Comparison of ENCODE assay signal across 8 cellular contexts in the genomic region with DNA sequence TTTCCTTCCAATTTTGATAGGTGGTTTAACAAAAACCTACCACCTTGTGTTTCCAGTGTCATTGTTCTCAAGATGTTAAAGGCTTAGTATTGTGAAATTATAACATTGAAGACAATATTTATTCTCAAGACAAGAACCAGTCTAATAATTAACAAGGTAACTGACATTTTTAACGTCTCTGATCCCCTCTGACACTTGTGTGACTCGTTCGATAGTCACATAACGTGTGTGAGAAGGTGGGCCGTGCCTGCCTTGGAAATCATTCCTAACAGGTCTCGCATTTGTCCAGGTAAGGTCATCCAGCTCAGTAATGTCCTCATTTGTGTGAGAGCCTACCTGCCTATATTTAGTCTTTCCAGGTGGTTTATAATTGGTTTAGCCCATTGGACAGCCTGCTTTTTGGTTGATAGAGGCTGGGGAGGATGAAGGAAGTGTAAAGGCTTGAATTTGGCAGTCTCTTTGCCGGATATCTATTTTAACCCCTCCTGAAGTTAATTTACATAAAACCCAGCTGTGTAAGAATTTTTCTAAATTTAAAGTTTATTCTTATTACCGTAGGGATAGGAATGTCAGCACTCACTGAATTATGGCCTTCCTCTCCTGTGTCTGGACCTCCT.
DNase-seq lines count a peak whose midpoint lies in the region; ATAC-seq, FAIRE-seq and TF ChIP-seq lines count a peak whose summit lies in the region.

No MANE protein-coding gene starts in this region.

- no peaks in the 10 kb centered on the region for H3K27me3 ChIP-seq in transverse colon

- TF ChIP-seq EP300 in transverse colon (IDR thresholded peaks at IDR 0.05; ENCODE audit: low read depth), result no peak

- TF ChIP-seq CTCF in transverse colon (IDR thresholded peaks at IDR 0.05), result no peak

- peaks cover 0 to 47% (median 17%) of the 10 kb centered on the region in 4 donors for H3K4me1 ChIP-seq in transverse colon

- H3K4me3 ChIP-seq in transverse colon, result no peak overlapping the region

- FAIRE-seq in RCC 7860 (lab: Jason Lieb, UNC), result no peak

- intact Hi-C loops in transverse colon (cut with DNase I; ENCODE audit: low total_unique reads), result no loop called here

- DNase-seq in ACHN (peak; percentile 39), RCC 7860 (ENCODE audit: low spot score) (peak; percentile 49), cortex of kidney (lab: John Stamatoyannopoulos, UW) (no peak), transverse colon (no peak), amygdala (lab: John Stamatoyannopoulos, UW) (no peak), SHP77 treated with DMSO at 0.1 percent for 48 hours (lab: John Stamatoyannopoulos, UW) (no peak)

- WGBS in transverse colon (ENCODE audit: low coverage in 1 of 2), 2 donors, result 66 to 76% methylated on average over 6 to 8 of the region's 8 CpGs

- peak; percentile 69 for ATAC-seq in GM19324 (IDR thresholded peaks at IDR 0.05; ENCODE audit: low FRiP score, unreplicated experiment)
- ATAC-seq in HG02938 (IDR thresholded peaks at IDR 0.05; ENCODE audit: unreplicated experiment), result peak; percentile 47

- no peak for TF ChIP-seq POLR2A in transverse colon (IDR thresholded peaks at IDR 0.05)

- in situ Hi-C loops in ACHN (cut with HindIII; ENCODE audit: low pct_ligation_motif_present, low pct_unique_long_range_greater_than_20kb, low sequenced_read_pairs) (no loop called here), transverse colon (cut with MboI; ENCODE audit: low pct_ligation_motif_present in 1 of 4, low pct_unique_long_range_greater_than_20kb in 1 of 4, low sequenced_read_pairs in 3 of 4) (loop anchor here (25.0 kb wide), 6 partner anchors 112 to 362 kb away; no protein-coding TSS in a partner anchor)

- H3K9me3 ChIP-seq in transverse colon, result no peaks in the 10 kb centered on the region

- no peaks in the 10 kb centered on the region for H3K36me3 ChIP-seq in transverse colon

- peak overlapping the region in 1 of 4 donors; percentile 55 for H3K27ac ChIP-seq in transverse colon

Comparison
In these comparisons a context has a peak if more than half of its experiments do, and no peak if none do; other contexts are left out.
1. DNase-seq: peak in ACHN (single experiment) and RCC 7860 (single experiment); none in cortex of kidney (single experiment), transverse colon (single experiment), amygdala (0 of 56) and SHP77 treated with DMSO at 0.1 percent for 48 hours (single experiment).